9 cellular contexts compared by ENCODE assay signal in the genomic region with DNA sequence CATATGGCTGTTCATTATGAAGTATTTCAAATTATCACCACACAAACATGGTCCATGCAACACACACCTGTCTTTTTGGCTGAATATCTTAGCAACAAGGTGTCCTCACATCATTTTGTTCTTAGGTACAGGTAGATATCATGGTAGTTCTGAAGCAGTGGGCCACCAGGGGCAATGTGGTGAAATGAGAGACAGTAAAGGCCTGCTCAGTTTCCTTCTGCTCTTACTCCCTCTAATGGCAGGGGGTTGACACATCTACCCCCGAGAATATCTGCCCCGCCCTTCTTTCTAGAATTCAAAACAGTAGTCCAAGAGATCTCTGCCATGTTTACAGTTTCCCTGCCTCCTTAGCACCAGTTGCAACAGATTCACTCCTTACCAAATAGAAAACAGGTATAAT.
A peak's percentile ranks its signal among the peaks of the same experiment; 100 is the strongest.
DNase-seq lines count a peak whose midpoint lies in the region; ATAC-seq and TF ChIP-seq lines count a peak whose summit lies in the region.
"Had no signal": no experiment of that assay in that cellular context is flagged by ENCODE, and none has a peak within 500 bp of the region (broad histone marks: within the 10 kb centered on the region; RNA-seq: fewer than 3 reads in every experiment).

No MANE protein-coding gene starts in this region.

- intact Hi-C loops in Calu3 (cut with micrococcal nuclease; ENCODE audit: unreplicated experiment), result loop anchor here (1.0 to 10.0 kb wide), 2 partner anchors 205 to 355 kb away; no protein-coding TSS in a partner anchor
- intact Hi-C loops in cardiac septum (cut with DNase I), result no loop called here

- H3K4me3 Mint-ChIP-seq in Calu3 (ENCODE audit: low read depth, unreplicated experiment) (no peak overlapping the region), neural progenitor cell (no peak overlapping the region)

- TF ChIP-seq CTCF in Calu3 (IDR thresholded peaks at IDR 0.05; ENCODE audit: unreplicated experiment) (peak; percentile 52), neural progenitor cell (IDR thresholded peaks at IDR 0.05) (peak; percentile 85)

- no TSS peak for BruUV-seq in Calu3 (replicated peaks; lab: Mats Ljungman, UMichigan)

- H3K4me2 ChIP-seq in neural progenitor cell, result no peak overlapping the region

- no peaks in the 10 kb centered on the region for H4K20me1 ChIP-seq in neural progenitor cell (ENCODE audit: low read depth)

- CTCF ChIA-PET in Calu3 (lab: Charles Lee), result no interaction called here

- peak; percentile 63 for DNase-seq in Calu3
- peak; percentile 54 for DNase-seq in NCI-H2171 (lab: John Stamatoyannopoulos, UW)
- DNase-seq in astrocyte of the hippocampus (ENCODE audit: low read depth, low spot score), result peak; percentile 35
- DNase-seq in neural progenitor cell (ENCODE audit: low spot score), result peak; percentile 83
- no peak for DNase-seq in cardiac septum (ENCODE audit: low spot score)
- DNase-seq in cortex of kidney (lab: John Stamatoyannopoulos, UW), result no peak

- no peaks in the 10 kb centered on the region for H3K27me3 Mint-ChIP-seq in Calu3 (ENCODE audit: unreplicated experiment)
- no peaks in the 10 kb centered on the region for H3K27me3 Mint-ChIP-seq in neural progenitor cell (ENCODE audit: insufficient read depth, low read depth)

- H3K4me3 ChIP-seq in neural progenitor cell, result no peak overlapping the region

- H3K36me3 Mint-ChIP-seq in Calu3 (ENCODE audit: insufficient read depth, unreplicated experiment) (no peaks in the 10 kb centered on the region), neural progenitor cell (no peaks in the 10 kb centered on the region)

- H3K9me3 Mint-ChIP-seq in Calu3 (ENCODE audit: low read depth, unreplicated experiment) (no peaks in the 10 kb centered on the region), neural progenitor cell (no peaks in the 10 kb centered on the region)

- no peak overlapping the region for H3K27ac ChIP-seq in neural progenitor cell

- no peaks in the 10 kb centered on the region for H3K27me3 ChIP-seq in neural progenitor cell

- H2AFZ ChIP-seq in neural progenitor cell (replicated peaks), result no peak overlapping the region

- no peak overlapping the region for H3K9ac ChIP-seq in neural progenitor cell

- H3K79me2 ChIP-seq in neural progenitor cell (ENCODE audit: low read depth), result no peaks in the 10 kb centered on the region

- H3K4me1 Mint-ChIP-seq in Calu3 (ENCODE audit: low read depth, unreplicated experiment) (peaks cover 10% of the 10 kb centered on the region), neural progenitor cell (peaks cover 10% of the 10 kb centered on the region)

- no peaks in the 10 kb centered on the region for H3F3A ChIP-seq in neural progenitor cell (ENCODE audit: low read depth)

- no peaks in the 10 kb centered on the region for H3K4me1 ChIP-seq in neural progenitor cell

- no peaks in the 10 kb centered on the region for H3K36me3 ChIP-seq in neural progenitor cell

- ATAC-seq in GM19351 (IDR thresholded peaks at IDR 0.05; ENCODE audit: unreplicated experiment) (peak; percentile 90), HG03135 (IDR thresholded peaks at IDR 0.05; ENCODE audit: unreplicated experiment) (peak; percentile 98)
- ATAC-seq: left colon had no signal

- no peaks in the 10 kb centered on the region for H3K9me3 ChIP-seq in neural progenitor cell (ENCODE audit: low read depth)

- H3K27ac Mint-ChIP-seq in Calu3 (ENCODE audit: unreplicated experiment), result no peak overlapping the region
- H3K27ac Mint-ChIP-seq in neural progenitor cell, result no peak overlapping the region

Comparison
In these comparisons a context has a peak if more than half of its experiments do, and no peak if none do; other contexts are left out.
1. DNase-seq: peak in Calu3 (single experiment), NCI-H2171 (single experiment), astrocyte of the hippocampus (single experiment) and neural progenitor cell (single experiment); none in cardiac septum (single experiment) and cortex of kidney (single experiment).